In the genomic region with DNA sequence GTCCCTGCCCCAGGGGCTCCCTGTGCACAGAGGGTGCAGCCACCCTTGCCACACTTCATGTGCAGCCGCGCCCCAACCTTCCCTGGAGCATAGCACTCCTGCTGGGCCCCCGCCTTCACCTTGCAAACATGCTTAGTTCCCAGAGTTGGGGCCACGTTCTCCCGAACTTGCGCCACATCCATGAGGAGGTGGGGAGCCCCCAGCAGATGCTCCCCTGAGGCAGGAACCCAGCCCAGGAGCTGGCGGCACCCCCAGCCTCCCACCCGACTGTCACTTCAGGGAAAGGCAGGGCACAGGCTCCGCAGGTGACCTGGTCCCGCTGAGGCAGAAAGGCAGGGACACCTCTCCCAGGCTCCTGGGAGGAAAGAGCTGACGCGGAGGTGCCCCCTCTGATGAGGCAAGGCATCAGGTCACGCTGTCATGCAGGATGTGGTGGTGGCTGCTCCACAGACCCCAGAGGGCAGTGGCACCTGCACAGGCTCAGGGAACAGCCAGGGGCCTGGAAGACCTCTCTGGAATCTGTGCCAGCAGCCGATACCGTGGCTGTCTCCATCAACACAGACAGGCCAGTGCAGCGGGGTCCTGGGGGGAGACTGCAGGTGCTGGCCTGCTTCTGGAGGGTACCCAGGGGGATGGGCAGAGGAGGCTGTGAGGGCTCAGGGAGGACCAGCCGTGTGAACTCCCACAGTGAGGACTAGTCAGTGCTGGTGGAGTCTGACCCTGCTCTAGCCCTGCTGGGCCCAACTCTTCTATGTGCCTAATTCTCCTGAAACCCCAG, we compare ENCODE assay signal across 21 cellular contexts.
DNase-seq lines count a peak whose midpoint lies in the region; TF ChIP-seq lines count a peak whose summit lies in the region.
"Had no signal": no experiment of that assay in that cellular context is flagged by ENCODE, and none has a peak within 500 bp of the region (broad histone marks: within the 10 kb centered on the region; RNA-seq: fewer than 3 reads in every experiment).

No MANE protein-coding gene starts in this region.

- H3K4me1 ChIP-seq in BLaER1 (peaks cover 87% of the 10 kb centered on the region), HEK293 (ENCODE audit: control insufficient read depth, insufficient read depth, low read length) (no peaks in the 10 kb centered on the region), osteoblast (ENCODE audit: insufficient read depth, low read length) (no peaks in the 10 kb centered on the region)
- H3K4me1 ChIP-seq: breast epithelium had no signal

- H3K9me3 ChIP-seq in BLaER1, result no peaks in the 10 kb centered on the region
- no peaks in the 10 kb centered on the region for H3K9me3 ChIP-seq in HEK293 (ENCODE audit: control insufficient read depth, insufficient read depth, low read depth, low read length)
- no peaks in the 10 kb centered on the region for H3K9me3 ChIP-seq in osteoblast (ENCODE audit: low read depth, low read length)
- H3K9me3 ChIP-seq: breast epithelium, SJCRH30, thoracic aorta had no signal

- H3K4me3 ChIP-seq in BLaER1 (no peak overlapping the region), HEK293 (ENCODE audit: low read depth, low read length) (no peak overlapping the region), osteoblast (ENCODE audit: insufficient read depth, low read length) (no peak overlapping the region)
- H3K4me3 ChIP-seq: breast epithelium, GM12878, SJCRH30, skin epidermis, thoracic aorta had no signal

- H3K9ac ChIP-seq in BLaER1, result no peak overlapping the region

- H3K79me2 ChIP-seq in osteoblast (ENCODE audit: insufficient read depth, low read length), result no peaks in the 10 kb centered on the region

- peaks cover 15% of the 10 kb centered on the region for H3K27me3 ChIP-seq in BLaER1
- no peaks in the 10 kb centered on the region for H3K27me3 ChIP-seq in osteoblast (ENCODE audit: insufficient read depth, low read length)
- H3K27me3 ChIP-seq: breast epithelium, SJCRH30 had no signal

- TF ChIP-seq CTCF in HEK293 (tag by site-specific recombination; IDR thresholded peaks at IDR 0.05) (no peak), osteoblast (IDR thresholded peaks at IDR 0.05; ENCODE audit: extremely low read depth, low read depth, low read length) (no peak)

- intact Hi-C loops in cardiac septum (cut with DNase I), result no loop called here

- CTCF ChIA-PET in HEK293 (lab: Yijun Ruan, JAX), result no interaction called here

- H3K36me3 ChIP-seq in BLaER1, result peaks cover 55% of the 10 kb centered on the region
- peaks cover 0 to 20% of the 10 kb centered on the region in 2 experiments; a peak in 1 of 3 replicates for H3K36me3 ChIP-seq in HEK293 (ENCODE audit: control insufficient read depth in 2 of 2, insufficient read depth in 1 of 2, low read length in 2 of 2)
- no peaks in the 10 kb centered on the region for H3K36me3 ChIP-seq in osteoblast (ENCODE audit: insufficient read depth, low read length)
- H3K36me3 ChIP-seq: breast epithelium, SJCRH30, thoracic aorta had no signal

- H3K4me2 ChIP-seq in BLaER1 (peak overlapping the region; percentile 91), osteoblast (ENCODE audit: insufficient read depth, low read length) (no peak overlapping the region)

- POLR2A ChIA-PET in HEK293 (lab: Yijun Ruan, JAX), result no interaction called here

- DNase-seq in cardiac septum (ENCODE audit: low spot score), result peak; percentile 76
- peak; percentile 74 for DNase-seq in osteoblast (ENCODE audit: insufficient read length, low spot score, missing footprints)
- no peak for DNase-seq in NCI-H345 (lab: John Stamatoyannopoulos, UW)
- no peak for DNase-seq in stimulated activated naive CD4-positive, alpha-beta T cell treated with Interleukin-2 at 50 U/mL for 16 hours (lab: John Stamatoyannopoulos, UW)
- no peak for DNase-seq in DMS53 treated with DMSO at 0.1 percent for 48 hours (lab: John Stamatoyannopoulos, UW; ENCODE audit: unreplicated experiment)
- no peak for DNase-seq in NCI-H774 (lab: John Stamatoyannopoulos, UW)
- DNase-seq: activated CD4-positive, alpha-beta T cell treated with anti-CD3 and anti-CD28 coated beads, Interleukin-2, amount 10 ng/mL, durations not matched to agents 24 days and 14 days; cortex of kidney; DMS79; NCI-H1105; NCI-H2029; NCI-H226; SJCRH30; stimulated activated CD4-positive, alpha-beta T cell treated with anti-CD3 and anti-CD28 coated beads, Interleukin-2, amount 100 ng/mL, for 24 hours; stimulated activated naive B cell treated with anti-CD40 and anti-IgM and Interleukin-4, amounts not matched to agents 10 μg/mL and 1 μg/mL and 100 μg/mL, for 72 hours had no signal

- no peak overlapping the region for H2AFZ ChIP-seq in osteoblast (ENCODE audit: low read length)

- H3K27ac ChIP-seq in BLaER1, result no peak overlapping the region
- H3K27ac ChIP-seq in HEK293 (ENCODE audit: extremely low read depth, low read depth, low read length), result no peak overlapping the region
- no peak overlapping the region for H3K27ac ChIP-seq in osteoblast (ENCODE audit: low read depth, low read length)
- H3K27ac ChIP-seq: breast epithelium, SJCRH30, skin epidermis, thoracic aorta had no signal

- H4K20me1 ChIP-seq in BLaER1 (peaks cover 100% of the 10 kb centered on the region), osteoblast (ENCODE audit: insufficient read depth, low read length) (no peaks in the 10 kb centered on the region)

TF ChIP-seq in HEK293, 187 proteins besides CTCF, POLR2A, EP300 and RAD21:
- TF ChIP-seq ZIC2 (tag by site-specific recombination; IDR thresholded peaks at IDR 0.05) (peak; percentile 22; the same call in 1 of the 2 replicates), ZEB2 (tag by site-specific recombination; IDR thresholded peaks at IDR 0.05) (no peak)

Comparison
In these comparisons a context has a peak if more than half of its experiments do, and no peak if none do; other contexts are left out.
1. DNase-seq: peak in cardiac septum (single experiment) and osteoblast (single experiment); none in NCI-H345 (single experiment), stimulated activated naive CD4-positive, alpha-beta T cell treated with Interleukin-2 at 50 U/mL for 16 hours (single experiment), DMS53 treated with DMSO at 0.1 percent for 48 hours (single experiment) and NCI-H774 (single experiment).